Comparison of ENCODE assay signal across 8 cellular contexts in genomic region chr7:3043544-3044395, GRCh38. TPM values are rescaled to one million over a fixed set of nuclear protein-coding genes. Genes with fewer than 3 reads are reported as not detected.
DNase-seq lines count a peak whose midpoint lies in the region; ATAC-seq and TF ChIP-seq lines count a peak whose summit lies in the region.

Gene CARD11, minus strand, starts transcription at chr7:3043867. Its CDS starts 85,361 bp downstream, at chr7:2958506.

- peaks cover 42% of the 10 kb centered on the region for H3K4me1 Mint-ChIP-seq in activated CD8-positive, alpha-beta memory T cell treated with anti-CD3 and anti-CD28 coated beads, Interleukin-2, amount 10 ng/mL, durations not matched to agents 7 days and 5 days

- H3K27me3 Mint-ChIP-seq in activated CD8-positive, alpha-beta memory T cell treated with anti-CD3 and anti-CD28 coated beads, Interleukin-2, amount 10 ng/mL, durations not matched to agents 7 days and 5 days = no peaks in the 10 kb centered on the region

- TF ChIP-seq CTCF in GM12875 (IDR thresholded peaks at IDR 0.05; ENCODE audit: borderline replicate concordance, insufficient read depth, low read depth, low read length) = no peak
- TF ChIP-seq CTCF in dorsolateral prefrontal cortex (IDR thresholded peaks at IDR 0.05 in 54 of 56, conservative IDR thresholded peaks at IDR 0.05 in 2 of 56; ENCODE audit: low read depth in 1 of 56, partially characterized antibody in 56 of 56) = no peak

- H3K9me3 Mint-ChIP-seq in activated CD8-positive, alpha-beta memory T cell treated with anti-CD3 and anti-CD28 coated beads, Interleukin-2, amount 10 ng/mL, durations not matched to agents 7 days and 5 days (ENCODE audit: low read depth) = no peaks in the 10 kb centered on the region

- CTCF ChIA-PET in activated CD8-positive, alpha-beta memory T cell treated with anti-CD3 and anti-CD28 coated beads, Interleukin-2, amount 10 ng/mL, durations not matched to agents 7 days and 5 days (lab: Charles Lee) = interaction anchor here (1.0 to 5.4 kb wide), 11 partner anchors 11 to 178 kb away, joined by 3 to 28 read pairs (median 4); no protein-coding TSS in a partner anchor

- H3K27ac Mint-ChIP-seq in activated CD8-positive, alpha-beta memory T cell treated with anti-CD3 and anti-CD28 coated beads, Interleukin-2, amount 10 ng/mL, durations not matched to agents 7 days and 5 days = peak within 1 kb of the TSS; percentile 95

- H3K27me3 ChIP-seq in dorsolateral prefrontal cortex = peaks cover 0 to 29% (median 16%) of the 10 kb centered on the region in 45 donors

- intact Hi-C loops in dorsolateral prefrontal cortex (cut with DNase I) = no loop called here

- peak; percentile 44 for ATAC-seq in HG03432 (IDR thresholded peaks at IDR 0.05; ENCODE audit: unreplicated experiment)
- ATAC-seq in activated CD8-positive, alpha-beta memory T cell treated with anti-CD3 and anti-CD28 coated beads, Interleukin-2, amount 10 ng/mL, durations not matched to agents 7 days and 5 days = peak; percentile 68

- peak within 1 kb of the TSS; percentile 99 for H3K4me3 Mint-ChIP-seq in activated CD8-positive, alpha-beta memory T cell treated with anti-CD3 and anti-CD28 coated beads, Interleukin-2, amount 10 ng/mL, durations not matched to agents 7 days and 5 days

- peak; percentile 77 for DNase-seq in activated CD8-positive, alpha-beta memory T cell treated with anti-CD3 and anti-CD28 coated beads, Interleukin-2, amount 10 ng/mL, durations not matched to agents 7 days and 5 days
- DNase-seq in stimulated activated naive CD4-positive, alpha-beta T cell (lab: John Stamatoyannopoulos, UW) = peak; percentile 38 to 66 (median 60)
- no peak for DNase-seq in dorsolateral prefrontal cortex
- DNase-seq in dermis blood vessel endothelial cell = no peak
- no peak for DNase-seq in NCI-H128 (lab: John Stamatoyannopoulos, UW; ENCODE audit: unreplicated experiment)

- peaks cover 31% of the 10 kb centered on the region for H3K36me3 Mint-ChIP-seq in activated CD8-positive, alpha-beta memory T cell treated with anti-CD3 and anti-CD28 coated beads, Interleukin-2, amount 10 ng/mL, durations not matched to agents 7 days and 5 days

- H3K4me3 ChIP-seq in GM12875 (ENCODE audit: low read depth, low read length) = peak within 1 kb of the TSS; percentile 78
- peak within 1 kb of the TSS; percentile 41 for H3K4me3 ChIP-seq in iPS-11a (ENCODE audit: low read depth, low read length)
- H3K4me3 ChIP-seq in dorsolateral prefrontal cortex = peak within 1 kb of the TSS in 14 of 59 donors; percentile 9 to 48 (median 31)

- no peak within 1 kb of the TSS for H3K27ac ChIP-seq in dorsolateral prefrontal cortex

RNA-seq across cellular contexts. Expression of gene CARD11, which starts in this region (rescaled TPM):
- 100 to 1,000 TPM; 136 to 196 TPM for total RNA-seq in activated CD8-positive, alpha-beta memory T cell treated with anti-CD3 and anti-CD28 coated beads, Interleukin-2, amount 10 ng/mL, durations not matched to agents 7 days and 5 days
- total RNA-seq in dorsolateral prefrontal cortex = 1 to 10 TPM in 119 of 120 experiments, under 1 TPM in 1; 0.67 to 8.5 (median 3.2) TPM
- total RNA-seq in dermis blood vessel endothelial cell = 1.1 and 1.4 TPM in 2 replicates

Comparison
In these comparisons a context has a peak if more than half of its experiments do, and no peak if none do; other contexts are left out.
1. RNA of gene CARD11 (total RNA-seq): 136 to 196 TPM in activated CD8-positive, alpha-beta memory T cell treated with anti-CD3 and anti-CD28 coated beads, Interleukin-2, amount 10 ng/mL, durations not matched to agents 7 days and 5 days; 0.67 to 8.5 TPM in dorsolateral prefrontal cortex and 1.1 to 1.4 TPM in dermis blood vessel endothelial cell; every median in the first group is over 10 times any median in the second.
2. DNase-seq: peak in activated CD8-positive, alpha-beta memory T cell treated with anti-CD3 and anti-CD28 coated beads, Interleukin-2, amount 10 ng/mL, durations not matched to agents 7 days and 5 days (single experiment) and stimulated activated naive CD4-positive, alpha-beta T cell (6 of 6); none in dorsolateral prefrontal cortex (0 of 10), dermis blood vessel endothelial cell (single experiment) and NCI-H128 (single experiment).